ENCODE assay signal across 8 cellular contexts in the genomic region with DNA sequence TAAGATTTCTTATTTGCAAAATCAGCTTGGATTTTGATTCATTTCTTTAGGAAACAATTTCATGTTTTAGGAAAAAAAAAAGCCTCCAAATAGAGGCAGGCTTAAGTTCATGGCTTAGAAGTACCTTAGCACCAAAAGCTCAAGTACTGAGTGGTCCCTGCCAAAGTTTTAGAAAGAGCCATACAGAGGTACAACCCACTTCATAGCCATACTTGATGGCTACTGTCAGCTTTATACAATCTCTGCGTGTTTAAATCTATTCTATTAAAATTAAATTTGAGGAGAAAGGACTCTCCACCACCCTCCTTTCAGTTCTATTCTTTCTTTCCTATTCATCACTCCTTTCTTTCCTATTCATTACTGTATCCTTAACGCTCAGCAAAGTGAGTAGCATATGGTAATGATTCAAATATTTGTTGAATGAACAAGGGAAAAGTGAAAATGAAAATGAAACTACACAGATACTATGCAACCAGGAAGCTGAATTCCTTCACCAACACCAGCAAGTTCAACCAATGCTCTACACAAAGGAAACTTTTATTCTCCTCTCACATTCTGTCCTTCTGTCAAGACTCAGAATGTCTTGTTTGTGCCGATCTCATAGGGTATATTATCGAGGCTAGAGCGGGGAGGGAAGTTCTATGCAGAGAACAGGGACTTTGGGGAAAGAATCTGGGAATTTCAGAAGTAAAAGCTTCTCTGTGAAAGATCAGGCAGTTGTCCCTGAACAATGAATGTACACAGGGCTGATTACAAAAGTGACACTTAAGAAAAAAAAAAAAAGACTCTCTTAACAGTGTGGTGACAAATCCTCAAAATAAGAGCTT.
A peak's percentile ranks its signal among the peaks of the same experiment; 100 is the strongest.
DNase-seq lines count a peak whose midpoint lies in the region; ATAC-seq and TF ChIP-seq lines count a peak whose summit lies in the region.

No MANE protein-coding gene starts in this region.

- peak overlapping the region; percentile 37 for H3K4me3 Mint-ChIP-seq in memory B cell

- TF ChIP-seq CTCF in AG04449 (IDR thresholded peaks at IDR 0.05; ENCODE audit: insufficient read depth, low read length, missing control alignments), result no peak
- no peak for TF ChIP-seq CTCF in breast epithelium (IDR thresholded peaks at IDR 0.05)

- DNase-seq in AG04449 (ENCODE audit: low read depth, low spot score) (no peak), NCI-H2029 (lab: John Stamatoyannopoulos, UW) (peak; percentile 5), breast epithelium (ENCODE audit: low spot score in 2 of 2) (no peak), memory B cell (ENCODE audit: low spot score in 2 of 2) (no peak), T-helper 9 cell (no peak), NK-92 (lab: John Stamatoyannopoulos, UW; ENCODE audit: unreplicated experiment) (no peak)

- H3K36me3 Mint-ChIP-seq in memory B cell, result peaks cover 3% of the 10 kb centered on the region

- POLR2A ChIA-PET in AG04449 (lab: Yijun Ruan, JAX), result no interaction called here

- no peaks in the 10 kb centered on the region for H3K9me3 Mint-ChIP-seq in memory B cell

- no peaks in the 10 kb centered on the region for H3K4me1 ChIP-seq in breast epithelium

- H3K4me3 ChIP-seq in AG04449 (ENCODE audit: low read depth, low read length) (peak overlapping the region; percentile 45), breast epithelium (peak overlapping the region; percentile 8 to 49 (median 38))

- no peaks in the 10 kb centered on the region for H3K27me3 Mint-ChIP-seq in memory B cell

- CTCF ChIA-PET in AG04449 (lab: Yijun Ruan, JAX), result interaction anchor here (1.5 to 1.6 kb wide), 2 partner anchors 43 to 446 kb away, joined by 3 to 6 read pairs; no protein-coding TSS in a partner anchor

- intact Hi-C loops in breast epithelium (cut with DNase I; ENCODE audit: low total_unique reads), result no loop called here

- no peak for TF ChIP-seq POLR2A in breast epithelium (IDR thresholded peaks at IDR 0.05)

- peak overlapping the region in 1 of 2 donors; percentile 77 for H3K27ac ChIP-seq in breast epithelium

- H3K4me1 Mint-ChIP-seq in memory B cell, result peaks cover 5% of the 10 kb centered on the region

- no peaks in the 10 kb centered on the region for H3K9me3 ChIP-seq in breast epithelium

- no peaks in the 10 kb centered on the region for H3K27me3 ChIP-seq in breast epithelium

- ATAC-seq in GM21360 (IDR thresholded peaks at IDR 0.05; ENCODE audit: unreplicated experiment) (peak; percentile 75), memory B cell (ENCODE audit: low read depth) (peak; percentile 29), GM18519 (IDR thresholded peaks at IDR 0.05; ENCODE audit: low FRiP score, unreplicated experiment) (no peak)

- H3K27ac Mint-ChIP-seq in memory B cell, result peak overlapping the region; percentile 14

- no peaks in the 10 kb centered on the region for H3K36me3 ChIP-seq in breast epithelium
